ENCODE assay signal across 8 cellular contexts in genomic region chr17:42422958-42423712, GRCh38. TPM values are rescaled to one million over a fixed set of nuclear protein-coding genes. Genes with fewer than 3 reads are reported as not detected.
A peak's percentile ranks its signal among the peaks of the same experiment; 100 is the strongest.
DNase-seq lines count a peak whose midpoint lies in the region; ATAC-seq, FAIRE-seq and TF ChIP-seq lines count a peak whose summit lies in the region.

Gene CAVIN1, minus strand, starts transcription at chr17:42423256. Its CDS starts 159 bp downstream, at chr17:42423097.

- TF ChIP-seq RAD21 in A549 (conservative IDR thresholded peaks at IDR 0.05 in 1 of 2, IDR thresholded peaks at IDR 0.05 in 1 of 2), result peak in 1 of 2 experiments; percentile 18; a peak in 1 of 5 replicates

- POLR2A ChIA-PET in A549 (lab: Yijun Ruan, JAX), result interaction anchor here (0.6 to 2.7 kb wide), 34 partner anchors 8 to 735 kb away, joined by 3 to 66 read pairs (median 5); partner anchors contain the start of genes EIF1, NAGLU, STAT3 and TUBG2

- H3K4me1 ChIP-seq in A549 (peaks cover 45% of the 10 kb centered on the region), breast epithelium (peaks cover 0 to 6% of the 10 kb centered on the region in 2 donors)

- peak within 1 kb of the TSS; percentile 92 for H3K4me2 ChIP-seq in A549

- intact Hi-C loops in breast epithelium (cut with DNase I; ENCODE audit: low total_unique reads), result no loop called here
- intact Hi-C loops in posterior vena cava (cut with DNase I), result loop anchor here in 1 of 2 donors (5.0 kb wide), 1 partner anchor 99 kb away; no protein-coding TSS in a partner anchor

- TF ChIP-seq POLR2A in A549 (IDR thresholded peaks at IDR 0.05; ENCODE audit: low read length) (peak; percentile 99), breast epithelium (IDR thresholded peaks at IDR 0.05) (peak; percentile 91)

- H3K27me3 ChIP-seq in breast epithelium, result no peaks in the 10 kb centered on the region

- FAIRE-seq in A549 (lab: Jason Lieb, UNC), result no peak

- H3K36me3 ChIP-seq in breast epithelium, result no peaks in the 10 kb centered on the region

- H3K4me3 ChIP-seq in A549, result peak within 1 kb of the TSS; percentile 93
- peak within 1 kb of the TSS; percentile 53 for H3K4me3 ChIP-seq in GM12865 (ENCODE audit: low read depth, low read length)
- H3K4me3 ChIP-seq in breast epithelium, result peak within 1 kb of the TSS; percentile 80 to 98 (median 92)

- peak; percentile 71 to 86 for ATAC-seq in A549
- no peak for ATAC-seq in HG02840 (IDR thresholded peaks at IDR 0.05; ENCODE audit: low FRiP score, unreplicated experiment)
- no peak for ATAC-seq in GM21576 (IDR thresholded peaks at IDR 0.05; ENCODE audit: unreplicated experiment)

- no peak for TF ChIP-seq CTCF in A549 (IDR thresholded peaks at IDR 0.05)
- TF ChIP-seq CTCF in GM12865 (IDR thresholded peaks at IDR 0.05; ENCODE audit: insufficient read depth, low read depth, low read length, missing control alignments), result no peak
- TF ChIP-seq CTCF in breast epithelium (IDR thresholded peaks at IDR 0.05), result no peak

- H3K27ac ChIP-seq in A549 (peak within 1 kb of the TSS; percentile 93 to 95), breast epithelium (peak within 1 kb of the TSS; percentile 93 to 95)

- no peak for TF ChIP-seq EP300 in A549 (IDR thresholded peaks at IDR 0.05)

- CTCF ChIA-PET in A549 (lab: Yijun Ruan, JAX), result interaction anchor here (0.6 to 12.1 kb wide), 19 partner anchors 8 to 462 kb away, joined by 3 to 213 read pairs (median 4); partner anchors contain the start of gene PSMC3IP

- peak; percentile 97 to 99 for DNase-seq in A549 (ENCODE audit: low read depth in 1 of 2, low spot score in 1 of 2)
- DNase-seq in GM12865 (ENCODE audit: low read depth), result no peak
- DNase-seq in OCI-M1 (lab: John Stamatoyannopoulos, UW), result peak; percentile 36
- peak; percentile 96 to 98 for DNase-seq in breast epithelium (ENCODE audit: low spot score in 2 of 2)
- DNase-seq in hypothalamus (lab: John Stamatoyannopoulos, UW), result peak in 49 of 51 donors; percentile 25 to 96 (median 75)
- DNase-seq in posterior vena cava (ENCODE audit: low spot score), result peak; percentile 99

- 2% methylated on average over 47 of the region's 58 CpGs for WGBS in A549 (ENCODE audit: missing lambda C conversion rate)

- no peaks in the 10 kb centered on the region for H3K9me3 ChIP-seq in A549
- no peaks in the 10 kb centered on the region for H3K9me3 ChIP-seq in breast epithelium

TF ChIP-seq in A549, 52 proteins besides CTCF, POLR2A, EP300 and RAD21 (continues in another document):
- TF ChIP-seq RFX5 (IDR thresholded peaks at IDR 0.05) (peak; percentile 48; the same call in 1 of the 2 replicates), FOSL2 (IDR thresholded peaks at IDR 0.05) (no peak), FOSL2 (CRISPR knock-in tag; IDR thresholded peaks at IDR 0.05) (peak; percentile 39; the same call in 1 of the 2 replicates), MYC (IDR thresholded peaks at IDR 0.05; ENCODE audit: borderline replicate concordance, low read length) (0 out of 2 replicates have a peak, but pooled peaks have one; percentile 33), E2F6 (IDR thresholded peaks at IDR 0.05; ENCODE audit: borderline replicate concordance, low read depth) (peak; percentile 25; the same call in 1 of the 2 replicates), MAX (IDR thresholded peaks at IDR 0.05) (peak; percentile 50), HOXB13 (CRISPR knock-in tag; IDR thresholded peaks at IDR 0.05; ENCODE audit: low read depth) (no peak), BHLHE40 (IDR thresholded peaks at IDR 0.05; ENCODE audit: low read depth, low read length) (0 out of 2 replicates have a peak, but pooled peaks have one; percentile 3), REST (IDR thresholded peaks at IDR 0.05) (no peak; the same call in 1 of the 2 replicates), BCL3 (IDR thresholded peaks at IDR 0.05) (peak; percentile 95; the same call in 2 of the 3 replicates), MAFK (IDR thresholded peaks at IDR 0.05; ENCODE audit: partially characterized antibody) (peak; percentile 0), PHF8 (IDR thresholded peaks at IDR 0.05; ENCODE audit: borderline replicate concordance, low read depth) (peak; percentile 79), ZC3H11A (IDR thresholded peaks at IDR 0.05) (no peak), MAZ (IDR thresholded peaks at IDR 0.05; ENCODE audit: borderline replicate concordance, low read depth, low read length) (peak; percentile 51), HOXA7 (CRISPR knock-in tag; IDR thresholded peaks at IDR 0.05) (no peak), HOXB5 (CRISPR knock-in tag; IDR thresholded peaks at IDR 0.05) (no peak), GATA3 (IDR thresholded peaks at IDR 0.05; ENCODE audit: borderline replicate concordance) (peak; percentile 33; the same call in 1 of the 2 replicates), CEBPB (IDR thresholded peaks at IDR 0.05) (no peak), ATOH8 (CRISPR knock-in tag; IDR thresholded peaks at IDR 0.05; ENCODE audit: low read depth) (no peak), HES2 (IDR thresholded peaks at IDR 0.05) (no peak), ZFP36 (IDR thresholded peaks at IDR 0.05; ENCODE audit: borderline replicate concordance, partially characterized antibody) (no peak), NPAS2 (CRISPR knock-in tag; IDR thresholded peaks at IDR 0.05; ENCODE audit: borderline replicate concordance) (no peak), HDAC2 (IDR thresholded peaks at IDR 0.05) (no peak), ESRRA (IDR thresholded peaks at IDR 0.05; ENCODE audit: borderline replicate concordance, low read length) (no peak)

RNA-seq across cellular contexts. Expression of gene CAVIN1, which starts in this region (rescaled TPM):
- polyA plus RNA-seq in A549 (2011; rRNA removed) (91.4 and 101 TPM in 2 replicates), A549 (2017; fragmentation: RNase III; extraction: RNeasy Plus Mini Kit Qiagen cat#74134 plus additional on column Dnase treatment) (371 to 416 TPM (median 377 TPM) in 3 replicates)
- 179 and 201 TPM in 2 replicates for polyA plus RNA-seq in A549 (2012; cell fraction: cytosol; rRNA removed)
- polyA plus RNA-seq in A549 (2012; cell fraction: nucleus; rRNA removed), result 194 and 208 TPM in 2 replicates
- 68.0 and 70.8 TPM in 2 replicates for polyA minus RNA-seq in A549 (2011; rRNA and poly(A)+ RNA removed)
- total RNA-seq in breast epithelium (100 to 1,000 TPM; 288 to 554 (median 306) TPM), posterior vena cava (100 to 1,000 TPM; 733 to 737 TPM)

Comparison
In these comparisons a context has a peak if more than half of its experiments do, and no peak if none do; other contexts are left out.
1. ATAC-seq: peak in A549 (2 of 2); none in HG02840 (single experiment) and GM21576 (single experiment).
2. Peak in every context shown above with its lines, with median percentiles within 50 percentile points of each other: H3K4me3 ChIP-seq.